ENCODE assay signal across 20 cellular contexts in the genomic region with DNA sequence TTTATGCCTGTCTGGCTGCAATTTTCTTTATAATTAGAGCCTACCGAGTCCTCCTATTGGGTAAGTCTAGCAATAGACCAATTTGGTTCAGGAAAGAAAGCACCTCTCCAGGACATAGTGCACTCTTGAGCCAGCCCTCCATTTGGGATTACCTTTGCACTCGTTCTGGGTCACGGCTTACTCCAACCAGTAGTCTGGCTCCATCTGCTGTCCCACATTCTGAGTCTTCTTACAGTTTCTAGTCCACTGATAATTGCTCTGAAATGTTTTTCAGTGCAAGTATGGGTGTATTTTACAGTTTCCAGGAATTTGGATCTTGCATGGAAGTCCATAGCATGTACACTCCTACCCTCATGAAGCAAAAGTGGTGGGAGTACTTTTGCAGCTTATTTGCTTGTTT. TPM values are rescaled to one million over a fixed set of nuclear protein-coding genes. Genes with fewer than 3 reads are reported as not detected.
DNase-seq lines count a peak whose midpoint lies in the region; TF ChIP-seq lines count a peak whose summit lies in the region.
"Had no signal": no experiment of that assay in that cellular context is flagged by ENCODE, and none has a peak within 500 bp of the region (broad histone marks: within the 10 kb centered on the region; RNA-seq: fewer than 3 reads in every experiment).

No MANE protein-coding gene starts in this region.

- in situ Hi-C loops in SK-MEL-5 (cut with HindIII; ENCODE audit: low pct_unique_long_range_greater_than_20kb, low sequenced_read_pairs) = no loop called here

- TF ChIP-seq CTCF in fibroblast of villous mesenchyme (IDR thresholded peaks at IDR 0.05; ENCODE audit: insufficient read depth, low read depth, low read length) = no peak

- no peak overlapping the region for H3K4me3 ChIP-seq in fibroblast of villous mesenchyme (ENCODE audit: low read depth, low read length)
- H3K4me3 ChIP-seq: dorsolateral prefrontal cortex, lung, MG63, suprapubic skin had no signal

- DNase-seq in DMS53 (lab: John Stamatoyannopoulos, UW) = peak; percentile 6
- DNase-seq in DMS53 treated with DMSO at 0.1 percent for 48 hours (lab: John Stamatoyannopoulos, UW; ENCODE audit: unreplicated experiment) = no peak
- peak; percentile 26 for DNase-seq in SK-MEL-5 (ENCODE audit: low read depth, low spot score)
- DNase-seq in fibroblast of villous mesenchyme (ENCODE audit: low read depth) = peak; percentile 1
- DNase-seq in superior temporal gyrus (ENCODE audit: extremely low spot score) = peak; percentile 8
- no peak for DNase-seq in hippocampal formation (lab: John Stamatoyannopoulos, UW)
- no peak for DNase-seq in NCI-H2171 (lab: John Stamatoyannopoulos, UW)
- no peak for DNase-seq in NCI-H1048 (lab: John Stamatoyannopoulos, UW)
- DNase-seq: 8988T; activated CD4-positive, alpha-beta T cell treated with anti-CD3 and anti-CD28 coated beads for 4 hours; activated naive CD4-positive, alpha-beta T cell treated with anti-CD3 and anti-CD28 coated beads, Interleukin-2, amount 10 ng/mL, durations not matched to agents 7 days and 5 days; dorsolateral prefrontal cortex; MG63; naive thymus-derived CD8-positive, alpha-beta T cell; NK-92 treated with Interleukin-12 subunit alpha and Interleukin-12 subunit beta, amount 100 ng/mL, for 24 hours; retina; SHP77 treated with DMSO at 0.1 percent for 48 hours; T-helper 9 cell had no signal

RNA-seq across cellular contexts. Expression of gene USP51, which starts 34.8 kb away (rescaled TPM):
- 7.2 and 8.0 TPM in 2 replicates for total RNA-seq in SK-MEL-5 (2014; rRNA removed; shearing (Covaris generic))
- polyA plus RNA-seq in SK-MEL-5 (2015; cell fraction: cytosol; rRNA removed) = 2.2 and 2.5 TPM in 2 replicates
- polyA plus RNA-seq in SK-MEL-5 (2015; cell fraction: nucleus; rRNA removed) = 4.1 and 6.2 TPM in 2 replicates
- total RNA-seq in fibroblast of villous mesenchyme = 2.6 and 3.5 TPM in 2 replicates

Comparison
In these comparisons a context has a peak if more than half of its experiments do, and no peak if none do; other contexts are left out.
1. DNase-seq: peak in DMS53 (single experiment), SK-MEL-5 (single experiment), fibroblast of villous mesenchyme (single experiment) and superior temporal gyrus (single experiment); none in DMS53 treated with DMSO at 0.1 percent for 48 hours (single experiment), hippocampal formation (0 of 2), NCI-H2171 (single experiment) and NCI-H1048 (single experiment).